Comparison of ENCODE assay signal across 8 cellular contexts in the genomic region with DNA sequence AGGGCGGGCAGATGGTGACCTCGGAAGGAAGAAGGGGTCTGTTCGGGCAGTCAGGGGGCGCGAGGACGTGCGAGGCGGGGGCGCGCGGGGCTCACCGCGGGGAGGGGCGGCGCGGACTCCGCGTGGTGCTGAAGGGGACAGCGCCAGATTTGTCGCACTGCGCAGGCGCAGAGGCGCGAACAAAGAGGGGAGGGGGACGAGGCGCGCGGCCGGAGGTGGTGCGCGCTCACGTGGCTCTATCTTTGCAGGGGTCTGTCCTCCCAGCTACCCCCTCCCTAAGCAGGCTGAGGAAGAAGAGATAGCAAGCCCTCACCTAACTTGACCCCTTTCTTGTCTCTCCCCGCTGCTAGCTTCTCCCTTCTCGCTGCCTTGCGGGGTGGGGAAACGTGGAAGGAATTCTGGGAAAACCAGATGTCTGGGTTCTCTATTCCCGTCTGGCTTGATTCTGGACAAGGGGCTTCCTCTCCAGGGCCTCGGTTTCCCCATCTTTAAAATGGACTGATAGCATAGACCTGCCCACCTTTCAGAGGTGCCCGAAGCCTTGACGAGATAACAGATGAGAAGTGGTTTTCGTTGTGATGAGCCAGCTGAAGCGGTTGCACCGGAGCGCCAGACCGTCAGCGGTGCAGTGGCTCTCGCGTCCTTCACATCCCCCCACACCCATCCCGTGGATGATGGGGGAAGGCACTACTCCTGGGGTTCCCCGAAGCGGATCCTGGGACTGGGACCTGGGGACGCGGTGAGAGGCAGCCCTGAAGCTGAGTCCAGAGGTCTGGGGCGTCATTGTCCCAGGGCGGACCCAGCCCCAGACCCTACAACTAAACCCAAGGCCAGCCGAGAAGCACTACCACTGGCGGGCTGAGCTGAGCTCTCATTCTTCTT. TPM values are rescaled to one million over a fixed set of nuclear protein-coding genes. Genes with fewer than 3 reads are reported as not detected.
A peak's percentile ranks its signal among the peaks of the same experiment; 100 is the strongest.
DNase-seq lines count a peak whose midpoint lies in the region; ATAC-seq and TF ChIP-seq lines count a peak whose summit lies in the region.

No MANE protein-coding gene starts in this region.

- H3K9ac ChIP-seq in muscle layer of colon (ENCODE audit: low read length): peak overlapping the region; percentile 81

- H3K27me3 Mint-ChIP-seq in GM23338 (ENCODE audit: insufficient read depth, low read depth, poor library complexity) (peaks cover 43% of the 10 kb centered on the region), endothelial cell (ENCODE audit: unreplicated experiment) (peaks cover 26% of the 10 kb centered on the region)

- H3K27ac Mint-ChIP-seq in GM23338: peak overlapping the region; percentile 32; the same call in 1 of the 2 replicates
- no peak overlapping the region for H3K27ac Mint-ChIP-seq in endothelial cell (ENCODE audit: unreplicated experiment)

- peaks cover 16% of the 10 kb centered on the region for H3K36me3 Mint-ChIP-seq in GM23338 (ENCODE audit: low read depth)
- H3K36me3 Mint-ChIP-seq in endothelial cell (ENCODE audit: low read depth, unreplicated experiment): peaks cover 11% of the 10 kb centered on the region

- H3K4me1 Mint-ChIP-seq in GM23338: peaks cover 19% of the 10 kb centered on the region
- peaks cover 17% of the 10 kb centered on the region for H3K4me1 Mint-ChIP-seq in endothelial cell (ENCODE audit: unreplicated experiment)

- H4K20me1 ChIP-seq in GM23338 (replicated peaks; ENCODE audit: insufficient read depth): no peaks in the 10 kb centered on the region; the same call in none of the 2 replicates

- H2AFZ ChIP-seq in ACC112 (ENCODE audit: low read length, unreplicated experiment) (peak overlapping the region; percentile 48), GM23338 (peak overlapping the region; percentile 91)

- H3K9me3 Mint-ChIP-seq in GM23338: no peaks in the 10 kb centered on the region; the same call in 2 of the 3 replicates
- no peaks in the 10 kb centered on the region for H3K9me3 Mint-ChIP-seq in endothelial cell (ENCODE audit: unreplicated experiment)

- H3K36me3 ChIP-seq in ACC112 (ENCODE audit: insufficient read depth, low read length) (no peaks in the 10 kb centered on the region), GM23338 (ENCODE audit: insufficient read depth) (no peaks in the 10 kb centered on the region; the same call in 1 of the 2 replicates), muscle layer of colon (ENCODE audit: insufficient read depth, low read length) (peaks cover 20% of the 10 kb centered on the region)

- H3K79me2 ChIP-seq in ACC112 (ENCODE audit: control insufficient read depth, insufficient read depth, low read length, unreplicated experiment) (no peaks in the 10 kb centered on the region), GM23338 (replicated peaks; ENCODE audit: insufficient read depth) (no peaks in the 10 kb centered on the region)

- H3K27me3 ChIP-seq in ACC112 (ENCODE audit: insufficient read depth, low read length): peaks cover 19% of the 10 kb centered on the region
- H3K27me3 ChIP-seq in GM23338 (ENCODE audit: insufficient read depth): 0 out of 2 replicates have a peak, but pooled peaks cover 6% of the 10 kb centered on the region
- H3K27me3 ChIP-seq in muscle layer of colon (ENCODE audit: control insufficient read depth in 1 of 2, insufficient read depth in 2 of 2, low read length in 2 of 2): peaks cover 19 to 34% of the 10 kb centered on the region in 2 donors

- H3F3A ChIP-seq in GM23338 (replicated peaks; ENCODE audit: low read depth): peaks cover 27% of the 10 kb centered on the region

- H3K9me3 ChIP-seq in muscle layer of colon (ENCODE audit: low read length): no peaks in the 10 kb centered on the region

- no peaks in the 10 kb centered on the region for H3K9me2 ChIP-seq in GM23338 (ENCODE audit: insufficient read depth)

- H3K4me3 ChIP-seq in ACC112 (ENCODE audit: low read depth, low read length) (peak overlapping the region; percentile 81), GM23338 (peak overlapping the region; percentile 82), muscle layer of colon (ENCODE audit: low read depth in 1 of 2, low read length in 2 of 2) (peak overlapping the region; percentile 12 to 86)

- DNase-seq in GM23338 (ENCODE audit: low spot score) (peak; percentile 85), NCI-H510A treated with DMSO at 0.1 percent for 48 hours (lab: John Stamatoyannopoulos, UW) (peak; percentile 82), endothelial cell (ENCODE audit: low spot score) (peak; percentile 77), substantia nigra (lab: John Stamatoyannopoulos, UW) (peak in 45 of 49 donors; percentile 13 to 85 (median 58))
- DNase-seq in activated CD8-positive, alpha-beta memory T cell treated with anti-CD3 and anti-CD28 coated beads, Interleukin-2, amount 50 U/mL, for 4 hours: peak; percentile 65

- H3K27ac ChIP-seq in ACC112 (ENCODE audit: low read depth, low read length): no peak overlapping the region
- no peak overlapping the region; the same call in 1 of the 2 replicates for H3K27ac ChIP-seq in GM23338 (ENCODE audit: low read depth)
- H3K27ac ChIP-seq in muscle layer of colon (ENCODE audit: low read depth, low read length): peak overlapping the region; percentile 88
- H3K27ac ChIP-seq in substantia nigra (ENCODE audit: low read depth, low read length, poor library complexity, severe bottlenecking): peak overlapping the region; percentile 88

- ATAC-seq in GM23338: peak; percentile 0; the same call in 2 of the 3 replicates
- no peak for ATAC-seq in HG03095 (IDR thresholded peaks at IDR 0.05; ENCODE audit: unreplicated experiment)

- H3K4me1 ChIP-seq in ACC112 (ENCODE audit: control insufficient read depth, insufficient read depth, low read length, unreplicated experiment): peaks cover 14% of the 10 kb centered on the region
- peaks cover 15% of the 10 kb centered on the region for H3K4me1 ChIP-seq in GM23338 (ENCODE audit: insufficient read depth)
- peaks cover 30% of the 10 kb centered on the region for H3K4me1 ChIP-seq in muscle layer of colon (ENCODE audit: insufficient read depth, low read length)

- no peak for TF ChIP-seq CTCF in GM23338 (conservative IDR thresholded peaks at IDR 0.05; ENCODE audit: low read depth in 2 of 2)
- TF ChIP-seq CTCF in endothelial cell (IDR thresholded peaks at IDR 0.05; ENCODE audit: unreplicated experiment): no peak

- H3K4me3 Mint-ChIP-seq in GM23338 (peak overlapping the region; percentile 97), endothelial cell (ENCODE audit: unreplicated experiment) (peak overlapping the region; percentile 96)

- H3K4me2 ChIP-seq in GM23338: peak overlapping the region; percentile 100

TF ChIP-seq in GM23338, 12 proteins besides CTCF, POLR2A, EP300 and RAD21 (continues in another document):
- TF ChIP-seq CREB1 (CRISPR knock-in tag; IDR thresholded peaks at IDR 0.05; ENCODE audit: low read depth) (no peak; the same call in 1 of the 2 replicates), STAT1 (IDR thresholded peaks at IDR 0.05; ENCODE audit: unreplicated experiment) (no peak), EZH2 (IDR thresholded peaks at IDR 0.05; ENCODE audit: low read depth, unreplicated experiment) (no peak), EZH2phosphoT487 (IDR thresholded peaks at IDR 0.05; ENCODE audit: unreplicated experiment) (no peak), POLR2AphosphoS5 (IDR thresholded peaks at IDR 0.05; ENCODE audit: low read depth) (peak; percentile 46), ZNF331 (CRISPR knock-in tag; IDR thresholded peaks at IDR 0.05; ENCODE audit: low read depth) (no peak)
- TF ChIP-seq, protein P1, sequence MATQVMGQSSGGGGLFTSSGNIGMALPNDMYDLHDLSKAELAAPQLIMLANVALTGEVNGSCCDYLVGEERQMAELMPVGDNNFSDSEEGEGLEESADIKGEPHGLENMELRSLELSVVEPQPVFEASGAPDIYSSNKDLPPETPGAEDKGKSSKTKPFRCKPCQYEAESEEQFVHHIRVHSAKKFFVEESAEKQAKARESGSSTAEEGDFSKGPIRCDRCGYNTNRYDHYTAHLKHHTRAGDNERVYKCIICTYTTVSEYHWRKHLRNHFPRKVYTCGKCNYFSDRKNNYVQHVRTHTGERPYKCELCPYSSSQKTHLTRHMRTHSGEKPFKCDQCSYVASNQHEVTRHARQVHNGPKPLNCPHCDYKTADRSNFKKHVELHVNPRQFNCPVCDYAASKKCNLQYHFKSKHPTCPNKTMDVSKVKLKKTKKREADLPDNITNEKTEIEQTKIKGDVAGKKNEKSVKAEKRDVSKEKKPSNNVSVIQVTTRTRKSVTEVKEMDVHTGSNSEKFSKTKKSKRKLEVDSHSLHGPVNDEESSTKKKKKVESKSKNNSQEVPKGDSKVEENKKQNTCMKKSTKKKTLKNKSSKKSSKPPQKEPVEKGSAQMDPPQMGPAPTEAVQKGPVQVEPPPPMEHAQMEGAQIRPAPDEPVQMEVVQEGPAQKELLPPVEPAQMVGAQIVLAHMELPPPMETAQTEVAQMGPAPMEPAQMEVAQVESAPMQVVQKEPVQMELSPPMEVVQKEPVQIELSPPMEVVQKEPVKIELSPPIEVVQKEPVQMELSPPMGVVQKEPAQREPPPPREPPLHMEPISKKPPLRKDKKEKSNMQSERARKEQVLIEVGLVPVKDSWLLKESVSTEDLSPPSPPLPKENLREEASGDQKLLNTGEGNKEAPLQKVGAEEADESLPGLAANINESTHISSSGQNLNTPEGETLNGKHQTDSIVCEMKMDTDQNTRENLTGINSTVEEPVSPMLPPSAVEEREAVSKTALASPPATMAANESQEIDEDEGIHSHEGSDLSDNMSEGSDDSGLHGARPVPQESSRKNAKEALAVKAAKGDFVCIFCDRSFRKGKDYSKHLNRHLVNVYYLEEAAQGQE (IDR thresholded peaks at IDR 0.05; ENCODE audit: unreplicated experiment): peak; percentile 87

RNA-seq across cellular contexts. Expression of a gene that starts 0.8 kb away (rescaled TPM):
- 29.7 and 36.1 TPM in 2 replicates for total RNA-seq in GM23338 (2014; rRNA removed; shearing (Covaris generic))
- 18.4 and 18.5 TPM in 2 replicates for polyA plus RNA-seq in GM23338 (2016; fragmentation: Nextera tagmentation; extraction: Ambion mirVana)
- 8.7 TPM for total RNA-seq in endothelial cell (ENCODE audit: unreplicated experiment)

RNA-seq across cellular contexts. Expression of a gene that starts 1.2 kb away (rescaled TPM):
- 4.0 and 6.8 TPM in 2 replicates for total RNA-seq in GM23338 (2014; rRNA removed; shearing (Covaris generic))
- 1.9 and 2.7 TPM in 2 replicates for polyA plus RNA-seq in GM23338 (2016; fragmentation: Nextera tagmentation; extraction: Ambion mirVana)
- total RNA-seq in endothelial cell (ENCODE audit: unreplicated experiment): 0.31 TPM

RNA-seq across cellular contexts. Expression of a gene that starts 12.6 kb away (rescaled TPM):
- 37.0 and 39.2 TPM in 2 replicates for total RNA-seq in GM23338 (2014; rRNA removed; shearing (Covaris generic))
- polyA plus RNA-seq in GM23338 (2016; fragmentation: Nextera tagmentation; extraction: Ambion mirVana): 37.3 and 47.3 TPM in 2 replicates
- 72.9 TPM for total RNA-seq in endothelial cell (ENCODE audit: unreplicated experiment)

RNA-seq across cellular contexts. Expression of a gene that starts 24.3 kb away (rescaled TPM):
- 19.0 and 29.4 TPM in 2 replicates for total RNA-seq in GM23338 (2014; rRNA removed; shearing (Covaris generic))
- polyA plus RNA-seq in GM23338 (2016; fragmentation: Nextera tagmentation; extraction: Ambion mirVana): 6.8 and 8.1 TPM in 2 replicates
- total RNA-seq in endothelial cell (ENCODE audit: unreplicated experiment): 14.2 TPM

RNA-seq across cellular contexts. Expression of a gene that starts 31.5 kb away (rescaled TPM):
- 0.69 TPM in 1 of 2 replicates, not detected in the other for total RNA-seq in GM23338 (2014; rRNA removed; shearing (Covaris generic))
- polyA plus RNA-seq in GM23338 (2016; fragmentation: Nextera tagmentation; extraction: Ambion mirVana): 1.1 and 1.5 TPM in 2 replicates
- total RNA-seq in endothelial cell (ENCODE audit: unreplicated experiment): 0.18 TPM

Comparison
In these comparisons a context has a peak if more than half of its experiments do, and no peak if none do; other contexts are left out.
1. H3K27ac ChIP-seq: peak in muscle layer of colon (single experiment) and substantia nigra (single experiment); none in ACC112 (single experiment) and GM23338 (single experiment).
2. Peak in every context shown above with its lines, with median percentiles within 50 percentile points of each other: H3K4me3 ChIP-seq and DNase-seq.